8 cellular contexts compared by ENCODE assay signal in genomic region chr2:171703574-171704347, GRCh38. TPM values are rescaled to one million over a fixed set of nuclear protein-coding genes. Genes with fewer than 3 reads are reported as not detected.
DNase-seq lines count a peak whose midpoint lies in the region; ATAC-seq, FAIRE-seq and TF ChIP-seq lines count a peak whose summit lies in the region.

No MANE protein-coding gene starts in this region.

- H3K4me3 Mint-ChIP-seq in CD14-positive monocyte = no peak overlapping the region

- H3K4me1 ChIP-seq in esophagus squamous epithelium = peaks cover 0 to 54% (median 0%) of the 10 kb centered on the region in 3 donors

- intact Hi-C loops in esophagus squamous epithelium (cut with DNase I) (no loop called here), CD14-positive monocyte (cut with micrococcal nuclease) (loop anchor here (5.0 to 10.0 kb wide), 3 partner anchors 129 to 761 kb away; no protein-coding TSS in a partner anchor)

- H3K27me3 ChIP-seq in BJ (ENCODE audit: control insufficient read depth, insufficient read depth, low read length) = no peaks in the 10 kb centered on the region
- no peaks in the 10 kb centered on the region for H3K27me3 ChIP-seq in esophagus squamous epithelium

- POLR2A ChIA-PET in BJ (lab: Charles Lee) = interaction anchor here (0.6 kb wide), 1 partner anchor 18 kb away, joined by 3 read pairs; no protein-coding TSS in a partner anchor

- WGBS in esophagus squamous epithelium, 2 donors = 52 to 62% methylated on average over 4 of the region's 4 CpGs

- H3K27ac Mint-ChIP-seq in CD14-positive monocyte = peak overlapping the region in 1 of 7 donors; percentile 61

- peaks cover 11% of the 10 kb centered on the region for H3K4me1 Mint-ChIP-seq in CD14-positive monocyte

- CTCF ChIA-PET in BJ (lab: Yijun Ruan, JAX) = interaction anchor here (0.6 to 6.7 kb wide), 27 partner anchors 8 to 428 kb away, joined by 3 to 43 read pairs (median 5); partner anchors contain the start of gene DLX2

- peaks cover 26 to 53% of the 10 kb centered on the region in 2 donors for H3K36me3 Mint-ChIP-seq in CD14-positive monocyte

- H3K27me3 Mint-ChIP-seq in CD14-positive monocyte (ENCODE audit: low read depth in 3 of 3) = no peaks in the 10 kb centered on the region

- H3K9me3 Mint-ChIP-seq in CD14-positive monocyte = no peaks in the 10 kb centered on the region

- peak; percentile 49 for TF ChIP-seq CTCF in BJ (IDR thresholded peaks at IDR 0.05; ENCODE audit: insufficient read depth, low read depth, low read length)
- TF ChIP-seq CTCF in esophagus squamous epithelium (IDR thresholded peaks at IDR 0.05) = peak in 4 of 6 experiments; percentile 10 to 37 (median 18)
- no peak for TF ChIP-seq CTCF in CD14-positive monocyte (IDR thresholded peaks at IDR 0.05)

- TF ChIP-seq POLR2A in esophagus squamous epithelium (IDR thresholded peaks at IDR 0.05) = no peak

- DNase-seq in BJ (ENCODE audit: low read depth) = no peak
- no peak for DNase-seq in GM18507 (ENCODE audit: extremely low spot score, insufficient read length, low read depth)
- DNase-seq in OCI-M1 (lab: John Stamatoyannopoulos, UW) = peak; percentile 54
- DNase-seq in esophagus squamous epithelium (lab: John Stamatoyannopoulos, UW) = no peak
- peak; percentile 56 for DNase-seq in pons (ENCODE audit: low spot score)
- no peak for DNase-seq in activated CD4-positive, alpha-beta T cell treated with anti-CD3 and anti-CD28 coated beads for 48 hours
- DNase-seq in CD14-positive monocyte (ENCODE audit: low spot score) = no peak

- H3K4me3 ChIP-seq in BJ (ENCODE audit: low read depth, low read length) = no peak overlapping the region
- H3K4me3 ChIP-seq in esophagus squamous epithelium = no peak overlapping the region

- peak; percentile 71 for FAIRE-seq in GM18507 (lab: Jason Lieb, UNC)

- H3K27ac ChIP-seq in esophagus squamous epithelium = no peak overlapping the region

- H3K9me3 ChIP-seq in esophagus squamous epithelium = no peaks in the 10 kb centered on the region

- no peak for ATAC-seq in GM18502 (IDR thresholded peaks at IDR 0.05; ENCODE audit: poor library complexity, unreplicated experiment)

- no peaks in the 10 kb centered on the region; the same call in 1 of the 2 replicates for H3K36me3 ChIP-seq in BJ (ENCODE audit: control insufficient read depth, insufficient read depth, low read length)
- H3K36me3 ChIP-seq in esophagus squamous epithelium = peaks cover 0 to 32% (median 0%) of the 10 kb centered on the region in 3 donors

RNA-seq across cellular contexts. Expression of gene DYNC1I2, which starts 16.5 kb away (rescaled TPM):
- polyA plus RNA-seq in BJ (2011; rRNA removed) = 96.9 and 139 TPM in 2 replicates
- polyA minus RNA-seq in BJ (2011; rRNA and poly(A)+ RNA removed) = 36.9 and 43.9 TPM in 2 replicates
- total RNA-seq in esophagus squamous epithelium = 100 to 1,000 TPM in 1 of 4 donors, 10 to 100 TPM in 3; 77.9 to 105 (median 91.9) TPM
- polyA plus RNA-seq in CD14-positive monocyte = 10 to 100 TPM; 30.8 to 32.2 TPM

Comparison
In these comparisons a context has a peak if more than half of its experiments do, and no peak if none do; other contexts are left out.
1. DNase-seq: peak in OCI-M1 (single experiment) and pons (single experiment); none in BJ (single experiment), GM18507 (single experiment), esophagus squamous epithelium (single experiment), activated CD4-positive, alpha-beta T cell treated with anti-CD3 and anti-CD28 coated beads for 48 hours (single experiment) and CD14-positive monocyte (single experiment).